Comparison of ENCODE assay signal across 27 cellular contexts in the genomic region with DNA sequence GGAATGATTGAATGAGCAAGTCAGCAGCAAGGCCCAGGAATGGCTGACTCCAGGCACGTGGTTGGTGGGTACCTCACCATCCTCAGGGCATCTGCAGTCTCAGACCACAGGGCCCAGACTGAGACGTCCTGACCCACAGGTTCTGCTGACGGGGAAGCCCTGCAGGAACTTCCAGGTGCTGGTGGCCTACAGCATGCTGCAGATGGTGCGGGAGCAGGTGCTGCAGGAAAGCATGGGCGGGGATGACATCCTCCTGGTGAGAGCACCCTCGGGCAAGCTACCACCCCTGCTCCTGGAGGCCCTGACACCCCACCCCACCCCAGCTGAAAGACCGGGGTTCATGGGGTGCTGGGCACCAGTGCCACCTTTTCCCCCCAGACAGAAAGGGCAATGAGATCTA. TPM values are rescaled to one million over a fixed set of nuclear protein-coding genes. Genes with fewer than 3 reads are reported as not detected.
"Had no signal": no experiment of that assay in that cellular context is flagged by ENCODE, and none has a peak within 500 bp of the region (broad histone marks: within the 10 kb centered on the region; RNA-seq: fewer than 3 reads in every experiment).

No MANE protein-coding gene starts in this region.

- H3K4me1 Mint-ChIP-seq: IgD-negative memory B cell, T-cell had no signal

- H3K36me3 ChIP-seq: adrenal gland, Peyer's patch had no signal

- H3K9me3 Mint-ChIP-seq: activated CD8-positive, alpha-beta T cell treated with anti-CD3 and anti-CD28 coated beads for 36 hours; activated T-helper 1 cell treated with anti-CD3 and anti-CD28 coated beads, Interleukin-12 subunit alpha, Interleukin-12 subunit beta, Interleukin-2, Interleukin-4 antibody, amounts not matched to agents 30 ng/mL and 10 ng/mL and 1 ng/mL, durations not matched to agents 14 hours and 24 hours and 36 hours; IgD-negative memory B cell; T-cell had no signal

- H3K27ac ChIP-seq: adrenal gland, Peyer's patch, SK-N-MC, VCaP had no signal

- H3K36me3 Mint-ChIP-seq: activated naive CD8-positive, alpha-beta T cell; IgD-negative memory B cell; T-cell had no signal

- H3K4me3 ChIP-seq: adrenal gland, Peyer's patch, SK-N-MC had no signal

- H3K4me1 ChIP-seq: adrenal gland, Peyer's patch had no signal

- DNase-seq: activated CD4-positive, alpha-beta T cell treated with anti-CD3 and anti-CD28 coated beads for 4 hours; activated CD4-positive, CD25-positive, alpha-beta regulatory T cell; activated CD8-positive, alpha-beta memory T cell treated with anti-CD3 and anti-CD28 coated beads, Interleukin-2, amount 50 U/mL, for 4 hours; activated CD8-positive, alpha-beta T cell treated with anti-CD3 and anti-CD28 coated beads for 36 hours; activated gamma-delta T cell; activated naive CD4-positive, alpha-beta T cell treated with anti-CD3 and anti-CD28 coated beads for 36 hours; adrenal gland; anterior cingulate cortex; caudate nucleus; KG1; NCI-H1048; NCI-H146; NCI-H187 treated with DMSO at 0.1 percent for 48 hours; NCI-H2081 treated with DMSO at 0.1 percent for 48 hours; NCI-H446; NCI-H524; Peyer's patch; T-cell; T-helper 2 cell; T1000 had no signal

- H3K4me3 Mint-ChIP-seq: activated CD8-positive, alpha-beta T cell treated with anti-CD3 and anti-CD28 coated beads for 36 hours; activated naive CD4-positive, alpha-beta T cell treated with anti-CD3 and anti-CD28 coated beads for 36 hours; activated naive CD8-positive, alpha-beta T cell; activated T-helper 1 cell treated with anti-CD3 and anti-CD28 coated beads, Interleukin-12 subunit alpha, Interleukin-12 subunit beta, Interleukin-2, Interleukin-4 antibody, amounts not matched to agents 30 ng/mL and 10 ng/mL and 1 ng/mL, durations not matched to agents 14 hours and 24 hours and 36 hours; IgD-negative memory B cell; T-cell had no signal

- H3K27me3 ChIP-seq: Peyer's patch had no signal

- H3K27ac Mint-ChIP-seq: activated CD8-positive, alpha-beta T cell treated with anti-CD3 and anti-CD28 coated beads for 36 hours; activated naive CD4-positive, alpha-beta T cell treated with anti-CD3 and anti-CD28 coated beads for 36 hours; activated naive CD8-positive, alpha-beta T cell; activated T-helper 1 cell treated with anti-CD3 and anti-CD28 coated beads, Interleukin-12 subunit alpha, Interleukin-12 subunit beta, Interleukin-2, Interleukin-4 antibody, amounts not matched to agents 30 ng/mL and 10 ng/mL and 1 ng/mL, durations not matched to agents 14 hours and 24 hours and 36 hours; IgD-negative memory B cell; T-cell had no signal

- H3K9me3 ChIP-seq: adrenal gland, Peyer's patch had no signal

RNA-seq across cellular contexts. Expression of gene TBC1D21, which starts 14.1 kb away (rescaled TPM):
- total RNA-seq: activated CD8-positive, alpha-beta T cell treated with anti-CD3 and anti-CD28 coated beads for 36 hours; activated naive CD4-positive, alpha-beta T cell treated with anti-CD3 and anti-CD28 coated beads for 36 hours; activated T-helper 1 cell treated with anti-CD3 and anti-CD28 coated beads, Interleukin-12 subunit alpha, Interleukin-12 subunit beta, Interleukin-2, Interleukin-4 antibody, amounts not matched to agents 30 ng/mL and 10 ng/mL and 1 ng/mL, durations not matched to agents 14 hours and 24 hours and 36 hours; adrenal gland; LHCN-M2; M059J; Peyer's patch; T-cell had no signal
- polyA plus RNA-seq: adrenal gland, IgD-negative memory B cell had no signal
